Comparison of ENCODE assay signal across 7 cellular contexts in the genomic region with DNA sequence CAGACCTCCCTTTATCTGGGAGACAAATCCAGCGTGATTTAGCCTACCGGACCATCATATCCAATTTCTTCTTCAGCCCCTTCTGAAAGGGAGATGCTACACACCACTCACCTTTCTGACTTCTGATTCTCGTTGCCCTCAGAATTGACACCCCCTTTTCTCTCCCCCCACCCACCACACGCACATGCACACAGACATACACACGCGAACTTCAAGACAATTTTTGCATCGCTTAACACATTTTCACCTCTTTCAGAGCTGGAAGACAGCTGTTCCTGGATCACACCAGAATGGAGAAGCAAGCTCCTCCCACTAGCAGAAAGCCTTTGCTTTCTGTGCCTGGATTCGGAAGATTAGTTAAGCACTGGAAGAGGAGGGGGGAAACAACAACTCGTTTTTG. TPM values are rescaled to one million over a fixed set of nuclear protein-coding genes. Genes with fewer than 3 reads are reported as not detected.
A peak's percentile ranks its signal among the peaks of the same experiment; 100 is the strongest.
DNase-seq lines count a peak whose midpoint lies in the region; ATAC-seq lines count a peak whose summit lies in the region.

No MANE protein-coding gene starts in this region.

- DNase-seq in ELR (ENCODE audit: low read depth), result peak; percentile 23
- DNase-seq in NCI-H2171 (lab: John Stamatoyannopoulos, UW), result peak; percentile 28
- no peak for DNase-seq in naive B cell
- no peak for DNase-seq in stimulated activated CD4-positive, alpha-beta T cell treated with anti-CD3 and anti-CD28 coated beads, Interleukin-1b, Interleukin-23, amount 100 ng/mL, for 48 hours

- no peak overlapping the region for H3K27ac Mint-ChIP-seq in naive B cell

- H3K27ac ChIP-seq in cingulate gyrus (ENCODE audit: low read depth, low read length), result peak overlapping the region; percentile 24

- H3K4me3 Mint-ChIP-seq in naive B cell, result peak overlapping the region; percentile 75 to 91 (median 86)

- H3K36me3 Mint-ChIP-seq in naive B cell, result no peaks in the 10 kb centered on the region

- ATAC-seq in naive B cell (ENCODE audit: low read depth in 2 of 2) (peak; percentile 18 to 29), GM21723 (IDR thresholded peaks at IDR 0.05; ENCODE audit: unreplicated experiment) (no peak), GM19395 (IDR thresholded peaks at IDR 0.05; ENCODE audit: unreplicated experiment) (no peak)

- no peaks in the 10 kb centered on the region for H3K9me3 Mint-ChIP-seq in naive B cell

- peaks cover 39 to 59% (median 43%) of the 10 kb centered on the region in 3 donors for H3K27me3 Mint-ChIP-seq in naive B cell

- peaks cover 16 to 23% (median 19%) of the 10 kb centered on the region in 3 donors for H3K4me1 Mint-ChIP-seq in naive B cell

RNA-seq across cellular contexts. Expression of gene SNCA, which starts 1.0 kb away (rescaled TPM):
- 1 to 10 TPM in 5 of 6 donors, not detected in 1; 1.1 to 4.1 (median 2.2) TPM for polyA plus RNA-seq in naive B cell (ENCODE audit: low read depth in 6 of 6)

RNA-seq across cellular contexts. Expression of gene MMRN1, which starts 56.6 kb away (rescaled TPM):
- 1 to 10 TPM in 4 of 6 donors, under 1 TPM in 1, not detected in 1; 0.13 to 5.5 (median 1.6) TPM for polyA plus RNA-seq in naive B cell (ENCODE audit: low read depth in 6 of 6)

Comparison
In these comparisons a context has a peak if more than half of its experiments do, and no peak if none do; other contexts are left out.
1. DNase-seq: peak in ELR (single experiment) and NCI-H2171 (single experiment); none in naive B cell (single experiment) and stimulated activated CD4-positive, alpha-beta T cell treated with anti-CD3 and anti-CD28 coated beads, Interleukin-1b, Interleukin-23, amount 100 ng/mL, for 48 hours (single experiment).
2. ATAC-seq: peak in naive B cell (2 of 2); none in GM21723 (single experiment) and GM19395 (single experiment).